ENCODE assay signal across 10 cellular contexts in genomic region chr7:26186364-26187311, GRCh38. TPM values are rescaled to one million over a fixed set of nuclear protein-coding genes. Genes with fewer than 3 reads are reported as not detected.
DNase-seq lines count a peak whose midpoint lies in the region; ATAC-seq and TF ChIP-seq lines count a peak whose summit lies in the region.
"Had no signal": no experiment of that assay in that cellular context is flagged by ENCODE, and none has a peak within 500 bp of the region (broad histone marks: within the 10 kb centered on the region; RNA-seq: fewer than 3 reads in every experiment).

No MANE protein-coding gene starts in this region.

- no peaks in the 10 kb centered on the region for H3K9me2 ChIP-seq in SK-N-SH

- H3K4me1 ChIP-seq in SK-N-SH (ENCODE audit: control insufficient read depth in 1 of 2, insufficient read depth in 2 of 2, low read depth in 1 of 2, low read length in 1 of 2) = no peaks in the 10 kb centered on the region; a peak in 2 of 4 replicates

- no peak overlapping the region for H2AFZ ChIP-seq in SK-N-SH (ENCODE audit: low read depth)

- peaks cover 67% of the 10 kb centered on the region for H4K20me1 ChIP-seq in SK-N-SH (ENCODE audit: insufficient read depth)

- H3K4me2 ChIP-seq in SK-N-SH = no peak overlapping the region

- H3K27ac ChIP-seq in 22Rv1 (peak overlapping the region; percentile 55), SK-N-SH (ENCODE audit: low read depth in 2 of 2, low read length in 1 of 2) (peak overlapping the region; percentile 13 to 26)
- H3K27ac ChIP-seq: thoracic aorta had no signal

- POLR2A ChIA-PET in SK-N-SH (lab: Yijun Ruan, JAX) = interaction anchor here (0.6 to 3.7 kb wide), 2 partner anchors 8 to 13 kb away, joined by 3 to 51 read pairs; partner anchors contain the start of genes CBX3 and HNRNPA2B1

- H3F3A ChIP-seq in SK-N-SH (replicated peaks; ENCODE audit: insufficient read depth) = peaks cover 99% of the 10 kb centered on the region

- no peak for ATAC-seq in GM19467 (IDR thresholded peaks at IDR 0.05; ENCODE audit: unreplicated experiment)

- H3K9ac ChIP-seq in SK-N-SH = no peak overlapping the region

- no peak for TF ChIP-seq EP300 in SK-N-SH (IDR thresholded peaks at IDR 0.05; ENCODE audit: borderline replicate concordance in 1 of 2, low read depth in 1 of 2, low read length in 1 of 2)

- no peak overlapping the region for H3K4me3 ChIP-seq in SK-N-SH (ENCODE audit: low read depth in 2 of 2, low read length in 1 of 2)
- H3K4me3 ChIP-seq: SJCRH30, thoracic aorta had no signal

- TF ChIP-seq CTCF in 22Rv1 (IDR thresholded peaks at IDR 0.05) = no peak
- no peak for TF ChIP-seq CTCF in SK-N-SH (IDR thresholded peaks at IDR 0.05)

- WGBS in SK-N-SH (ENCODE audit: low lambda C conversion rate) = 87% methylated on average over 5 of the region's 5 CpGs

- DNase-seq in ELR (ENCODE audit: low read depth) (peak; percentile 51), SK-N-SH (no peak), erythroblast (lab: John Stamatoyannopoulos, UW) (no peak), amniotic stem cell (lab: John Stamatoyannopoulos, UW) (no peak), NCI-H2227 treated with DMSO at 0.1 percent for 48 hours (lab: John Stamatoyannopoulos, UW) (no peak)
- DNase-seq in stimulated activated CD8-positive, alpha-beta memory T cell treated with anti-CD3 and anti-CD28 coated beads, Interleukin-4, amount 100 ng/mL, for 48 hours = no peak

- no peaks in the 10 kb centered on the region for H3K27me3 ChIP-seq in SK-N-SH (ENCODE audit: insufficient read depth)

- peaks cover 34% of the 10 kb centered on the region; the same call in 1 of the 2 replicates for H3K79me2 ChIP-seq in SK-N-SH (ENCODE audit: insufficient read depth)

- H3K36me3 ChIP-seq in SK-N-SH (replicated peaks in 1 of 2; ENCODE audit: control insufficient read depth in 1 of 2, insufficient read depth in 2 of 2, low read length in 1 of 2) = peaks cover 61 to 73% of the 10 kb centered on the region in 2 experiments

- no peak for TF ChIP-seq RAD21 in SK-N-SH (IDR thresholded peaks at IDR 0.05; ENCODE audit: low read length)

- CTCF ChIA-PET in SK-N-SH (lab: Yijun Ruan, JAX) = interaction anchor here (0.9 to 3.8 kb wide), 8 partner anchors 11 to 178 kb away, joined by 3 to 71 read pairs (median 3); no protein-coding TSS in a partner anchor

- TF ChIP-seq POLR2A in erythroblast (IDR thresholded peaks at IDR 0.05; ENCODE audit: low read length) = peak; percentile 11

- no peaks in the 10 kb centered on the region for H3K9me3 ChIP-seq in SK-N-SH
- H3K9me3 ChIP-seq: thoracic aorta had no signal

TF ChIP-seq in SK-N-SH, 30 proteins besides CTCF, POLR2A, EP300 and RAD21:
- TF ChIP-seq POLR2AphosphoS5 (IDR thresholded peaks at IDR 0.05; ENCODE audit: low read depth, low read length) (peak; percentile 23; the same call in 1 of the 2 replicates), JUND (IDR thresholded peaks at IDR 0.05) (peak; percentile 1), FOXJ3 (CRISPR knock-in tag; IDR thresholded peaks at IDR 0.05) (no peak), ZBTB33 (IDR thresholded peaks at IDR 0.05; ENCODE audit: borderline replicate concordance, low read depth) (0 out of 2 replicates have a peak, but pooled peaks have one; percentile 16), EZH2phosphoT487 (IDR thresholded peaks at IDR 0.05; ENCODE audit: borderline replicate concordance, low read depth) (no peak), PBX3 (IDR thresholded peaks at IDR 0.05) (no peak), YY1 (IDR thresholded peaks at IDR 0.05; ENCODE audit: low read depth) (no peak), ELF1 (IDR thresholded peaks at IDR 0.05) (no peak), SIN3A (IDR thresholded peaks at IDR 0.05; ENCODE audit: borderline replicate concordance, low read depth, low read length) (no peak), FOSL2 (IDR thresholded peaks at IDR 0.05; ENCODE audit: borderline replicate concordance, low read depth) (no peak), GATA2 (CRISPR knock-in tag; IDR thresholded peaks at IDR 0.05) (no peak), RXRA (IDR thresholded peaks at IDR 0.05; ENCODE audit: borderline replicate concordance, low read depth) (no peak)

RNA-seq across cellular contexts. Expression of gene HNRNPA2B1, which starts 13.9 kb away (rescaled TPM):
- polyA plus RNA-seq in SK-N-SH (2012; rRNA removed) = 459 and 483 TPM in 2 replicates
- 594 and 844 TPM in 2 replicates for polyA plus RNA-seq in SK-N-SH (2012; cell fraction: cytosol; rRNA removed)
- 318 and 483 TPM in 2 replicates for polyA plus RNA-seq in SK-N-SH (2012; cell fraction: nucleus; rRNA removed)

RNA-seq across cellular contexts. Expression of gene CBX3, which starts 14.9 kb away (rescaled TPM):
- 97.0 and 119 TPM in 2 replicates for polyA plus RNA-seq in SK-N-SH (2012; rRNA removed)
- polyA plus RNA-seq in SK-N-SH (2012; cell fraction: cytosol; rRNA removed) = 154 and 237 TPM in 2 replicates
- polyA plus RNA-seq in SK-N-SH (2012; cell fraction: nucleus; rRNA removed) = 109 and 121 TPM in 2 replicates

RNA-seq across cellular contexts. Expression of gene NFE2L3, which starts 34.6 kb away (rescaled TPM):
- polyA plus RNA-seq in SK-N-SH (2012; rRNA removed) = 36.1 and 50.8 TPM in 2 replicates
- polyA plus RNA-seq in SK-N-SH (2012; cell fraction: cytosol; rRNA removed) = 50.3 and 55.0 TPM in 2 replicates
- 20.3 and 41.3 TPM in 2 replicates for polyA plus RNA-seq in SK-N-SH (2012; cell fraction: nucleus; rRNA removed)
